Comparison of ENCODE assay signal across 28 cellular contexts in the genomic region with DNA sequence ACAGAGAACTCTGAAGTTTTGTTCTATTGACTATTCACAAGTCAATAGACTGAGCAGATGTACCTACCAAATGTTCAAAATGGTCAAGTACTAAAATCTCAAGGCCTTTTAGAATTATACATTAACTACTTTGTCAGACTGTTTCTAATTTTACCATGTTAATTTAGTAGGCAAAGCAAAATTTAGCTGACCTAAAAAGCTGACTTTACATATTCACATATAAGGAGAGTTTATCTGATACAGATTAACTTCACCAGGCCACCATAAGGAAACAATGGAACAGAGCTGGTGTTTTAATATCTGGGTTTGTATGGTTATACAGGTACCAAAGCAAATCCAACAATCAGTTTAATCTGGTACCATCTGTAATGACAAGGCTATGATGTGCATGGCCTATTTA. TPM values are rescaled to one million over a fixed set of nuclear protein-coding genes. Genes with fewer than 3 reads are reported as not detected.
"Had no signal": no experiment of that assay in that cellular context is flagged by ENCODE, and none has a peak within 500 bp of the region (broad histone marks: within the 10 kb centered on the region; RNA-seq: fewer than 3 reads in every experiment).

No MANE protein-coding gene starts in this region.

- H3K27me3 Mint-ChIP-seq: dendritic cell treated with granulocyte-macrophage colony-stimulating factor and Interleukin-4, amounts not matched to agents 40 ng/mL and 50 ng/mL, for 4 days; memory B cell had no signal

- H3K4me3 Mint-ChIP-seq: dendritic cell treated with granulocyte-macrophage colony-stimulating factor and Interleukin-4, amounts not matched to agents 40 ng/mL and 50 ng/mL, for 4 days; effector memory CD8-positive, alpha-beta T cell; endodermal cell; memory B cell; naive thymus-derived CD4-positive, alpha-beta T cell had no signal

- H3K4me3 ChIP-seq: colonic mucosa, esophagus squamous epithelium, gastrocnemius medialis, heart right ventricle, left lung, lung had no signal

- H3K36me3 ChIP-seq: colonic mucosa, left lung had no signal

- H3K36me3 Mint-ChIP-seq: naive thymus-derived CD4-positive, alpha-beta T cell had no signal

- ATAC-seq: effector memory CD8-positive, alpha-beta T cell; esophagus mucosa; gastrocnemius medialis; heart right ventricle; left colon; left lung; left ventricle myocardium superior; naive thymus-derived CD4-positive, alpha-beta T cell had no signal

- H3K9me3 ChIP-seq: colonic mucosa, esophagus squamous epithelium, gastrocnemius medialis, heart right ventricle, left lung had no signal

- H3K4me1 ChIP-seq: colonic mucosa, esophagus squamous epithelium, gastrocnemius medialis, left lung had no signal

- H3K4me1 Mint-ChIP-seq: endodermal cell; memory B cell; naive thymus-derived CD4-positive, alpha-beta T cell had no signal

- DNase-seq: colonic mucosa; cortex of kidney; effector CD8-positive, alpha-beta T cell; effector memory CD8-positive, alpha-beta T cell; endodermal cell; erythroblast; esophagus squamous epithelium; foreskin fibroblast; foreskin melanocyte; gastrocnemius medialis; glutamatergic neuron; head of caudate nucleus; heart right ventricle; hippocampal formation; kidney glomerular epithelial cell; left colon; left lung; left ventricle myocardium superior; mammary epithelial cell; mesendoderm; midbrain; naive thymus-derived CD4-positive, alpha-beta T cell had no signal

- H3K9me3 Mint-ChIP-seq: dendritic cell treated with granulocyte-macrophage colony-stimulating factor and Interleukin-4, amounts not matched to agents 40 ng/mL and 50 ng/mL, for 4 days; effector memory CD8-positive, alpha-beta T cell; endodermal cell; memory B cell; naive thymus-derived CD4-positive, alpha-beta T cell had no signal

- H3K27ac ChIP-seq: colonic mucosa, epithelial cell of prostate, esophagus squamous epithelium, gastrocnemius medialis, heart right ventricle, left lung had no signal

- H3K27me3 ChIP-seq: colonic mucosa, esophagus squamous epithelium, gastrocnemius medialis, heart right ventricle, left lung had no signal

- H3K27ac Mint-ChIP-seq: dendritic cell treated with granulocyte-macrophage colony-stimulating factor and Interleukin-4, amounts not matched to agents 40 ng/mL and 50 ng/mL, for 4 days; effector memory CD8-positive, alpha-beta T cell; endodermal cell; naive thymus-derived CD4-positive, alpha-beta T cell had no signal

RNA-seq across cellular contexts. Expression of gene GATM, which starts 15.9 kb away (rescaled TPM):
- total RNA-seq: glomerular endothelial cell had no signal
